8 cellular contexts compared by ENCODE assay signal in the genomic region with DNA sequence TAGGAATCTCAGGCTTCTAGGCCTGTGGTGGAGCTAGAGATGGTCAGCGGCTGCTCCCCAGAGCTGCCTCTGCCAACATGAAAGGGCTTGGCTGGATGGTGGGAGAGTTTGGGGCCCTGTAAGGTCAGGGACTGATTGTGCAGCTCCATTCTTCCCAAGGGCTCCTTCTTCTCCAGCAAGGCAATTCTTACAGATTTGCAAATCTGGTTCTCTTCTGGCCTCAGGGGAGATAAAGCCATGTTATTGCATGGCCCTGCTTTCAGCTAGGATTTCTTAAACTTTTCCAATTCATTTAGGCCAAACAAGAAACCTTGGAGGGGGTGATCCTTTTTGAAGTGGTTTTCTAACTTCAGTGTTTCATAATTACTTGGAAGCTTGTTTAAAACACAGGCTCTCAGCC.
"Had no signal": no experiment of that assay in that cellular context is flagged by ENCODE, and none has a peak within 500 bp of the region (broad histone marks: within the 10 kb centered on the region; RNA-seq: fewer than 3 reads in every experiment).

No MANE protein-coding gene starts in this region.

- H3K4me3 ChIP-seq: GM23248, HAP-1 had no signal

- DNase-seq: GM23248, GOT3, H7, HFFc6 had no signal

- H3K36me3 ChIP-seq: HAP-1 had no signal

- H3K9me3 ChIP-seq: HAP-1 had no signal

- ATAC-seq: HCT116, HepG2 had no signal

- H3K27ac ChIP-seq: GM23248, HL-60 had no signal

- H3K4me1 ChIP-seq: HAP-1 had no signal
